ENCODE assay signal across 6 cellular contexts in the genomic region with DNA sequence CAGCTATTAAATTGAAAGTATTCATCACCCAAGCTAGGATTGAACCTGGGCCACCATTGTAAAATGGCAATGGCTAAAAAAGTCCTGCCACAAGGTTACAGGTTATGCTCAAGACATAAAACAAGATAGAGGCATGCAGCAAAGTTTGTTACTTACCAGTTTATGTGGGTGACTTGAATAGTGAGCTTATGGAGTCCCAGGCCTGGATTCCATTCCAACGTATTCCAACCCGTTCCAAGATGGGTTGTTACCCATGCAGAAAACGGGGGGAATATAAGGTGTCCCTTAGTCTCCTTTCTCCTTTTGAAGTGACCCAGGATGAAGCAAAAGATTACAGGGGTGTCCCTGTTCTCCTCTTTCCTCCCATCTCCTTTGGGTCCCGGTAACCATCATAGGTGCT. TPM values are rescaled to one million over a fixed set of nuclear protein-coding genes. Genes with fewer than 3 reads are reported as not detected.
"Had no signal": no experiment of that assay in that cellular context is flagged by ENCODE, and none has a peak within 500 bp of the region (broad histone marks: within the 10 kb centered on the region; RNA-seq: fewer than 3 reads in every experiment).

No MANE protein-coding gene starts in this region.

RNA-seq across cellular contexts. Expression of a gene that starts 10.2 kb away (rescaled TPM):
- total RNA-seq: HepG2, HT-29, HT1080, IMR-90 had no signal
- polyA plus RNA-seq: HepG2, IgD-negative memory B cell, IMR-90, K562 had no signal

RNA-seq across cellular contexts. Expression of a gene that starts 28.1 kb away (rescaled TPM):
- total RNA-seq: HepG2, HT-29, HT1080, IMR-90 had no signal
- polyA plus RNA-seq: HepG2, IgD-negative memory B cell, IMR-90, K562 had no signal
